In the genomic region with DNA sequence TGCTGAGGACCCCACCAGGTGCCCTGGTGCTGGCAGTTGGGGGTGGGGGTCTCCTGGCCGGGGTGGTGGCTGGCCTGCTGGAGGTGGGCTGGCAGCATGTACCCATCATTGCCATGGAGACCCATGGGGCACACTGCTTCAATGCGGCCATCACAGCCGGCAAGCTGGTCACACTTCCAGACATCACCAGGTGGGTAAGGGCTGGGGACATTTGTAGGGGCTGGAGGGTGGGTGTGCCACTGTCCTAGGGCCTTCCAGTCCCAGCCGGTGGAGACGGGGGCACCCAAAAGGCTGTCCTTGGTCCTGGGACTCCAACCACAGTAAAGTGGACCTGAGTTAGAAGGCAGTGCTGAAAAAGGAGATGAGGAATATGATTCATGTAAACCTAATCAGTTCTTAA, we compare ENCODE assay signal across 36 cellular contexts. TPM values are rescaled to one million over a fixed set of nuclear protein-coding genes. Genes with fewer than 3 reads are reported as not detected.
"Had no signal": no experiment of that assay in that cellular context is flagged by ENCODE, and none has a peak within 500 bp of the region (broad histone marks: within the 10 kb centered on the region; RNA-seq: fewer than 3 reads in every experiment).

No MANE protein-coding gene starts in this region.

- H3K9me3 ChIP-seq: MG63 had no signal

- H3K4me3 ChIP-seq: MG63 had no signal

- H3K36me3 ChIP-seq: MG63 had no signal

- H3K27me3 ChIP-seq: MG63 had no signal

- DNase-seq: Karpas-422, Kasumi-1, MG63, MM.1S, MV-4-11, NCI-H1048, NCI-H1092, NCI-H1092 treated with DMSO at 0.1 percent for 48 hours, NCI-H1105, NCI-H1105 treated with DMSO at 0.1 percent for 48 hours, NCI-H1417, NCI-H1417 treated with DMSO at 0.1 percent for 48 hours, NCI-H1436, NCI-H1436 treated with DMSO at 0.1 percent for 48 hours, NCI-H146, NCI-H1694, NCI-H1694 treated with DMSO at 0.1 percent for 48 hours, NCI-H187, NCI-H187 treated with DMSO at 0.1 percent for 48 hours, NCI-H1930, NCI-H2029, NCI-H2029 treated with DMSO at 0.1 percent for 48 hours, NCI-H2081, NCI-H2081 treated with DMSO at 0.1 percent for 48 hours, NCI-H2107, NCI-H2171, NCI-H2171 treated with DMSO at 0.1 percent for 48 hours, NCI-H2227 treated with DMSO at 0.1 percent for 48 hours, NCI-H226, NCI-H345, NCI-H446, NCI-H446 treated with DMSO at 0.1 percent for 48 hours, NCI-H510A, NCI-H510A treated with DMSO at 0.1 percent for 48 hours had no signal

RNA-seq across cellular contexts. Expression of a gene that starts 31.7 kb away (rescaled TPM):
- total RNA-seq: LHCN-M2, MCF 10A had no signal

RNA-seq across cellular contexts. Expression of a gene that starts 36.3 kb away (rescaled TPM):
- total RNA-seq: LHCN-M2, MCF 10A had no signal
